In the genomic region with DNA sequence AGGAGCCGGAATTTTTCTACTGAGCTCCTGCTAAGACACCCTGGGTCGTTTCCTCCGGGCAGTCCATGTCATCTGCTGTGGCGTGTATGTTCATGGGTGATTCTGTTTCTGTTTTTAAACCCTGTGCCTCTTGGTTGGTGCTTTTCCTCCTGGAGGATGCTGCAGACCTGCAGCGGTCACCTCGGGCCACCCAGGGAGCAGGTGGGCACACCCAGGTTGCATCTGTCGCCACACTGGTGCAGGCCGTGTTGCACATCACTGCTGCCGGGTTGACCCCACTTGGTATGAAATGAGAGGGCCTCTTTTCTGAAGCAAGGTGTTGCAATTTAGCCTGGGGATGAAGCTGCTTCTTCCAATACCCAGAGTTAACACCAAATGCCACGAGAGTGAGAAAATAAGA, we compare ENCODE assay signal across 13 cellular contexts.
"Had no signal": no experiment of that assay in that cellular context is flagged by ENCODE, and none has a peak within 500 bp of the region (broad histone marks: within the 10 kb centered on the region; RNA-seq: fewer than 3 reads in every experiment).

No MANE protein-coding gene starts in this region.

- H3K36me3 ChIP-seq: adrenal gland, neural progenitor cell, upper lobe of left lung had no signal

- H3K9me3 ChIP-seq: adrenal gland, SK-N-SH, spleen, upper lobe of left lung had no signal

- H3K4me1 ChIP-seq: parathyroid adenoma had no signal

- H3K4me2 ChIP-seq: neural progenitor cell, SK-N-SH had no signal

- ATAC-seq: stimulated activated memory B cell treated with anti-CD40 and anti-IgM and Interleukin-4, amounts not matched to agents 10 μg/mL and 1 μg/mL and 100 μg/mL, for 72 hours; T-helper 17 cell had no signal

- H3K4me3 ChIP-seq: adrenal gland, neural progenitor cell, spleen, upper lobe of left lung had no signal

- H3K27me3 ChIP-seq: adrenal gland, neural progenitor cell, spleen, upper lobe of left lung had no signal

- DNase-seq: activated B cell treated with CpG ODN at 0.5 μM for 24 hours; activated CD4-positive, alpha-beta T cell treated with anti-CD3 and anti-CD28 coated beads, Interleukin-2, amount 50 U/mL, for 1 hour; activated naive CD4-positive, alpha-beta T cell treated with anti-CD3 and anti-CD28 coated beads, Interleukin-2, amount 10 ng/mL, durations not matched to agents 7 days and 5 days; adrenal gland; mesenchymal stem cell; SK-N-SH; spleen; stimulated activated CD4-positive, alpha-beta T cell treated with anti-CD3 and anti-CD28 coated beads, Interleukin-1b, Interleukin-23, amount 100 ng/mL, for 48 hours; T-helper 17 cell; upper lobe of left lung had no signal

- H3K27ac ChIP-seq: adrenal gland, neural progenitor cell, parathyroid adenoma, spleen, upper lobe of left lung had no signal

- H2AFZ ChIP-seq: neural progenitor cell, parathyroid adenoma had no signal

- H3K9me2 ChIP-seq: SK-N-SH had no signal

- H3K9ac ChIP-seq: neural progenitor cell, parathyroid adenoma, SK-N-SH had no signal
